In genomic region chr5:68730220-68731010, GRCh38 we compare ENCODE assay signal across 8 cellular contexts.
DNase-seq lines count a peak whose midpoint lies in the region; ATAC-seq and TF ChIP-seq lines count a peak whose summit lies in the region.

No MANE protein-coding gene starts in this region.

- H2AFZ ChIP-seq in smooth muscle cell (ENCODE audit: low read depth), result peak overlapping the region; percentile 66

- intact Hi-C loops in left ventricle myocardium superior (cut with micrococcal nuclease) (no loop called here), colonic mucosa (cut with DNase I) (no loop called here)

- H3F3A ChIP-seq in smooth muscle cell (ENCODE audit: low read depth), result no peaks in the 10 kb centered on the region

- peak; percentile 93 for ATAC-seq in left ventricle myocardium superior
- ATAC-seq in HG02970 (IDR thresholded peaks at IDR 0.05; ENCODE audit: low FRiP score, unreplicated experiment), result no peak
- ATAC-seq in GM19328 (IDR thresholded peaks at IDR 0.05; ENCODE audit: unreplicated experiment), result no peak

- peak; percentile 56 for DNase-seq in HT1080 (ENCODE audit: low read depth)
- DNase-seq in left ventricle myocardium superior, result peak; percentile 40
- no peak for DNase-seq in smooth muscle cell (lab: John Stamatoyannopoulos, UW; ENCODE audit: unreplicated experiment)
- DNase-seq in Kasumi-1 (lab: John Stamatoyannopoulos, UW), result no peak
- DNase-seq in colonic mucosa, result no peak

- H3K27me3 ChIP-seq in smooth muscle cell (ENCODE audit: low read depth) (no peaks in the 10 kb centered on the region), colonic mucosa (no peaks in the 10 kb centered on the region)

- peak overlapping the region; percentile 64 for H3K4me2 ChIP-seq in smooth muscle cell

- no peaks in the 10 kb centered on the region for H3K79me2 ChIP-seq in smooth muscle cell (ENCODE audit: low read depth)

- H3K4me3 ChIP-seq in smooth muscle cell (no peak overlapping the region), colonic mucosa (no peak overlapping the region)

- H3K9me3 ChIP-seq in smooth muscle cell (replicated peaks; ENCODE audit: low read depth) (no peaks in the 10 kb centered on the region), colonic mucosa (no peaks in the 10 kb centered on the region)

- H3K4me1 ChIP-seq in smooth muscle cell (ENCODE audit: low read depth) (peaks cover 9% of the 10 kb centered on the region), colonic mucosa (peaks cover 6% of the 10 kb centered on the region)

- H3K27ac ChIP-seq in angular gyrus (ENCODE audit: low read depth, low read length) (peak overlapping the region; percentile 80), smooth muscle cell (ENCODE audit: low read depth) (peak overlapping the region; percentile 72), colonic mucosa (no peak overlapping the region)

- H3K36me3 ChIP-seq in smooth muscle cell (ENCODE audit: low read depth) (no peaks in the 10 kb centered on the region), colonic mucosa (no peaks in the 10 kb centered on the region)

- H4K20me1 ChIP-seq in smooth muscle cell (ENCODE audit: low read depth), result no peaks in the 10 kb centered on the region

- H3K9ac ChIP-seq in smooth muscle cell (ENCODE audit: low read depth) (peak overlapping the region; percentile 67), colonic mucosa (ENCODE audit: low read depth in 2 of 2, low read length in 2 of 2) (no peak overlapping the region)

- 31% methylated on average over 7 of the region's 7 CpGs for WGBS in smooth muscle cell (ENCODE audit: low lambda C conversion rate)

- TF ChIP-seq CTCF in smooth muscle cell (IDR thresholded peaks at IDR 0.05; ENCODE audit: borderline replicate concordance, insufficient read depth, poor library complexity, severe bottlenecking) (no peak), colonic mucosa (IDR thresholded peaks at IDR 0.05) (no peak)

Comparison
In these comparisons a context has a peak if more than half of its experiments do, and no peak if none do; other contexts are left out.
1. DNase-seq: peak in HT1080 (single experiment) and left ventricle myocardium superior (single experiment); none in smooth muscle cell (single experiment), Kasumi-1 (0 of 2) and colonic mucosa (single experiment).